Comparison of ENCODE assay signal across 22 cellular contexts in the genomic region with DNA sequence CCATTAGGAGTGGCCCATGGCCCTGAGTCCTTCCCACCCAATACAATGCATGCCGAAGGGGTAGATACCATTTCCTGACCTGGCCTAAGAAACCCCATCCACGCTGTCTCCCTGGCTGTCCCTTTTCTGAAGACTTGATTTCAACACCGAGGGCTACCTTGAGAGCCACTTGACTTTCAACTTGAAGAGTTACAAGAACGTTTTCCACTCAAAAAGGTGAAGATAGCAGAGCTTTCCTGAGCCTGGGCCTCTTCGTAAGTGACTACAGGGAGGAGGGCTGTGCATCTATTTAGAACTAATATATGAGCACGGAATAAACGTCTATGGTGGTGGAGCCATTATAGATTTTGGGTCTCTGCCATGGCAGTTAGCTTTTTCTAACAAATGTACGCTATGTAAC. TPM values are rescaled to one million over a fixed set of nuclear protein-coding genes. Genes with fewer than 3 reads are reported as not detected.
"Had no signal": no experiment of that assay in that cellular context is flagged by ENCODE, and none has a peak within 500 bp of the region (broad histone marks: within the 10 kb centered on the region; RNA-seq: fewer than 3 reads in every experiment).

No MANE protein-coding gene starts in this region.

- ATAC-seq: HepG2, Panc1 had no signal

- H3K36me3 ChIP-seq: MG63 had no signal

- DNase-seq: IMR-90, Karpas-422, KG1, MG63, NCI-H1105 treated with DMSO at 0.1 percent for 48 hours, NCI-H1417 treated with DMSO at 0.1 percent for 48 hours, NCI-H146, NCI-H1694 treated with DMSO at 0.1 percent for 48 hours, NCI-H1930, NCI-H2171, NCI-H226, NCI-H446, NCI-H510A, NCI-H524 treated with DMSO at 0.1 percent for 48 hours, NCI-H69, NCI-H774, SHP77, SK-N-SH, SW 1271 had no signal

- H3K4me3 ChIP-seq: MG63 had no signal

- H3K9me3 ChIP-seq: MG63, SK-N-SH had no signal

- H3K27ac ChIP-seq: RWPE1 had no signal

- H3K27me3 ChIP-seq: MG63 had no signal

RNA-seq across cellular contexts. Expression of a gene that starts 14.4 kb away (rescaled TPM):
- total RNA-seq: HepG2, IMR-90 had no signal
